ENCODE assay signal across 13 cellular contexts in the genomic region with DNA sequence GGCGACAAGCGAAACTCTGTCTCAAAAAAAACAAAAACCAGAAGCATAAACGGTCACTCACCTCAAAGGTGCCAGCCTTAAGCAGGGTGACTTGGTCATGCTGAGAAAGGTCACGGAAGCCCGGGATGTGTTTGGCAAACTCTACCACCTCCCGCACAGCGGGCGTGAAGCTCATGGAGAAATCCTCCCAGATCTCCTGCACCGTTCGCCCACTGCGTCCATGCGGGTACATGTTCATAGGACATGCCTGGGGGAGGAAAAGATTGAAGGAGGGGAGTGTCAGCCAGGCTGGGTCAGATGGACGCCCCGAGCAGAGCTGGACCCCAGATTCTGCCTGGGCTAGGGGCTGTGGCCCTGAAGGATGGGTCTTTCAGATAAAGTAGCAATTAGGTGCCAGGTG. TPM values are rescaled to one million over a fixed set of nuclear protein-coding genes. Genes with fewer than 3 reads are reported as not detected.
DNase-seq lines count a peak whose midpoint lies in the region; ATAC-seq and TF ChIP-seq lines count a peak whose summit lies in the region.
"Had no signal": no experiment of that assay in that cellular context is flagged by ENCODE, and none has a peak within 500 bp of the region (broad histone marks: within the 10 kb centered on the region; RNA-seq: fewer than 3 reads in every experiment).

No MANE protein-coding gene starts in this region.

- H3K27me3 Mint-ChIP-seq in MCF 10A (ENCODE audit: insufficient read depth, unreplicated experiment), result no peaks in the 10 kb centered on the region
- no peaks in the 10 kb centered on the region for H3K27me3 Mint-ChIP-seq in natural killer cell treated with Interleukin-12 subunit alpha and Interleukin-12 subunit beta and Interleukin-15 and Interleukin-18, amount 100 ng/mL, for 72 hours

- no peak for ATAC-seq in natural killer cell treated with Interleukin-12 subunit alpha and Interleukin-12 subunit beta and Interleukin-15 and Interleukin-18, amount 100 ng/mL, for 72 hours
- ATAC-seq in upper lobe of right lung (no peak), GM18873 (IDR thresholded peaks at IDR 0.05; ENCODE audit: low FRiP score, unreplicated experiment) (no peak), HG03280 (IDR thresholded peaks at IDR 0.05; ENCODE audit: unreplicated experiment) (no peak)

- no peaks in the 10 kb centered on the region for H3K9me3 Mint-ChIP-seq in MCF 10A (ENCODE audit: unreplicated experiment)
- peaks cover 3% of the 10 kb centered on the region for H3K9me3 Mint-ChIP-seq in natural killer cell treated with Interleukin-12 subunit alpha and Interleukin-12 subunit beta and Interleukin-15 and Interleukin-18, amount 100 ng/mL, for 72 hours

- intact Hi-C loops in breast epithelium (cut with DNase I; ENCODE audit: low total_unique reads) (no loop called here), MCF 10A (cut with micrococcal nuclease) (no loop called here), upper lobe of right lung (cut with DNase I) (no loop called here)

- no TSS peak for BruUV-seq in MCF 10A (replicated peaks; lab: Mats Ljungman, UMichigan)

- POLR2A ChIA-PET in MCF 10A (lab: Yijun Ruan, JAX), result interaction anchor here (0.7 to 1.0 kb wide), 3 partner anchors 21 to 82 kb away, joined by 3 read pairs; no protein-coding TSS in a partner anchor

- H3K4me1 ChIP-seq in breast epithelium (peaks cover 23 to 36% of the 10 kb centered on the region in 2 donors), upper lobe of right lung (peaks cover 38% of the 10 kb centered on the region)

- no peak for TF ChIP-seq POLR2A in breast epithelium (IDR thresholded peaks at IDR 0.05)

- H3K4me3 Mint-ChIP-seq in MCF 10A (ENCODE audit: unreplicated experiment), result no peak overlapping the region
- peak overlapping the region; percentile 2 for H3K4me3 Mint-ChIP-seq in natural killer cell treated with Interleukin-12 subunit alpha and Interleukin-12 subunit beta and Interleukin-15 and Interleukin-18, amount 100 ng/mL, for 72 hours

- peaks cover 20% of the 10 kb centered on the region for H3K4me1 Mint-ChIP-seq in MCF 10A (ENCODE audit: insufficient read depth, unreplicated experiment)
- peaks cover 48 to 51% of the 10 kb centered on the region in 2 donors for H3K4me1 Mint-ChIP-seq in natural killer cell treated with Interleukin-12 subunit alpha and Interleukin-12 subunit beta and Interleukin-15 and Interleukin-18, amount 100 ng/mL, for 72 hours (ENCODE audit: low read depth in 2 of 2)

- H3K9me3 ChIP-seq in breast epithelium (no peaks in the 10 kb centered on the region), upper lobe of right lung (no peaks in the 10 kb centered on the region)

- no peaks in the 10 kb centered on the region for H3K27me3 ChIP-seq in breast epithelium
- no peaks in the 10 kb centered on the region for H3K27me3 ChIP-seq in upper lobe of right lung

- no peak overlapping the region for H3K27ac Mint-ChIP-seq in MCF 10A (ENCODE audit: low read depth, unreplicated experiment)
- H3K27ac Mint-ChIP-seq in natural killer cell treated with Interleukin-12 subunit alpha and Interleukin-12 subunit beta and Interleukin-15 and Interleukin-18, amount 100 ng/mL, for 72 hours, result peak overlapping the region in 1 of 2 donors; percentile 55

- H3K27ac ChIP-seq in breast epithelium, result peak overlapping the region; percentile 95 to 99
- H3K27ac ChIP-seq in cingulate gyrus (ENCODE audit: low read depth, low read length), result peak overlapping the region; percentile 88
- H3K27ac ChIP-seq in upper lobe of right lung, result peak overlapping the region; percentile 95

- no peak overlapping the region for H3K4me3 ChIP-seq in breast epithelium
- H3K4me3 ChIP-seq in upper lobe of right lung, result no peak overlapping the region

- CTCF ChIA-PET in MCF 10A (lab: Yijun Ruan, JAX), result interaction anchor here (0.5 to 1.5 kb wide), 3 partner anchors 18 to 123 kb away, joined by 3 to 6 read pairs (median 4); no protein-coding TSS in a partner anchor

- no peak for TF ChIP-seq CTCF in breast epithelium (IDR thresholded peaks at IDR 0.05)
- TF ChIP-seq CTCF in MCF 10A (IDR thresholded peaks at IDR 0.05; ENCODE audit: unreplicated experiment), result no peak
- TF ChIP-seq CTCF in upper lobe of right lung (IDR thresholded peaks at IDR 0.05), result no peak

- no peak for DNase-seq in breast epithelium (ENCODE audit: low spot score in 2 of 2)
- no peak for DNase-seq in MCF 10A (ENCODE audit: unreplicated experiment)
- DNase-seq in natural killer cell treated with Interleukin-12 subunit alpha and Interleukin-12 subunit beta and Interleukin-15 and Interleukin-18, amount 100 ng/mL, for 72 hours (ENCODE audit: low spot score), result no peak
- DNase-seq in upper lobe of right lung, result no peak
- no peak for DNase-seq in anterior cingulate cortex (lab: John Stamatoyannopoulos, UW)
- DNase-seq: activated CD8-positive, alpha-beta memory T cell treated with anti-CD3 and anti-CD28 coated beads, Interleukin-2, amount 50 U/mL, for 4 hours; EL; erythroblast; Kasumi-1; stimulated activated CD4-positive, alpha-beta T cell treated with anti-CD3 and anti-CD28 coated beads, Interleukin-2, amount 100 ng/mL, for 48 hours had no signal

- peaks cover 66% of the 10 kb centered on the region for H3K36me3 Mint-ChIP-seq in MCF 10A (ENCODE audit: insufficient read depth, unreplicated experiment)
- H3K36me3 Mint-ChIP-seq in natural killer cell treated with Interleukin-12 subunit alpha and Interleukin-12 subunit beta and Interleukin-15 and Interleukin-18, amount 100 ng/mL, for 72 hours, result no peaks in the 10 kb centered on the region

- H3K36me3 ChIP-seq in breast epithelium, result no peaks in the 10 kb centered on the region
- H3K36me3 ChIP-seq in upper lobe of right lung, result peaks cover 52% of the 10 kb centered on the region

RNA-seq across cellular contexts. Expression of gene NR1D1, which starts 5.5 kb away (rescaled TPM):
- 10 to 100 TPM in 1 of 3 donors, 1 to 10 TPM in 2; 8.8 to 10.5 (median 9.2) TPM for total RNA-seq in breast epithelium
- total RNA-seq in MCF 10A (2022), result 7.5 and 8.8 TPM in 2 replicates
- 1 to 10 TPM; 1.4 to 5.4 TPM for total RNA-seq in natural killer cell treated with Interleukin-12 subunit alpha and Interleukin-12 subunit beta and Interleukin-15 and Interleukin-18, amount 100 ng/mL, for 72 hours
- total RNA-seq in upper lobe of right lung, result 24.9 TPM

RNA-seq across cellular contexts. Expression of gene MSL1, which starts 26.9 kb away (rescaled TPM):
- total RNA-seq in breast epithelium, result 10 to 100 TPM; 49.3 to 79.3 (median 78.2) TPM
- 59.8 and 62.2 TPM in 2 replicates for total RNA-seq in MCF 10A (2022)
- 100 to 1,000 TPM in 1 of 2 donors, 10 to 100 TPM in 1; 79.8 to 102 TPM for total RNA-seq in natural killer cell treated with Interleukin-12 subunit alpha and Interleukin-12 subunit beta and Interleukin-15 and Interleukin-18, amount 100 ng/mL, for 72 hours
- total RNA-seq in upper lobe of right lung, result 84.4 TPM

RNA-seq across cellular contexts. Expression of gene THRA, which starts 32.1 kb away (rescaled TPM):
- total RNA-seq in breast epithelium, result 10 to 100 TPM; 41.6 to 61.0 (median 48.1) TPM
- total RNA-seq in MCF 10A (2022), result 5.5 and 6.4 TPM in 2 replicates
- total RNA-seq in natural killer cell treated with Interleukin-12 subunit alpha and Interleukin-12 subunit beta and Interleukin-15 and Interleukin-18, amount 100 ng/mL, for 72 hours, result 10 to 100 TPM in 1 of 2 donors, 1 to 10 TPM in 1; 4.9 to 10.9 TPM
- total RNA-seq in upper lobe of right lung, result 55.6 TPM

RNA-seq across cellular contexts. Expression of gene MED24, which starts 40.7 kb away (rescaled TPM):
- total RNA-seq in breast epithelium (10 to 100 TPM; 50.7 to 74.7 (median 59.7) TPM), MCF 10A (2022) (66.6 and 88.5 TPM in 2 replicates), upper lobe of right lung (81.3 TPM)
- 100 to 1,000 TPM in 1 of 2 donors, 10 to 100 TPM in 1; 91.5 to 147 TPM for total RNA-seq in natural killer cell treated with Interleukin-12 subunit alpha and Interleukin-12 subunit beta and Interleukin-15 and Interleukin-18, amount 100 ng/mL, for 72 hours

RNA-seq across cellular contexts. Expression of gene CASC3, which starts 45.5 kb away (rescaled TPM):
- total RNA-seq in breast epithelium (10 to 100 TPM; 57.4 to 67.0 (median 65.1) TPM), MCF 10A (2022) (73.5 and 78.3 TPM in 2 replicates), upper lobe of right lung (106 TPM)
- 100 to 1,000 TPM in 1 of 2 donors, 10 to 100 TPM in 1; 83.1 to 101 TPM for total RNA-seq in natural killer cell treated with Interleukin-12 subunit alpha and Interleukin-12 subunit beta and Interleukin-15 and Interleukin-18, amount 100 ng/mL, for 72 hours
